8 cellular contexts compared by ENCODE assay signal in the genomic region with DNA sequence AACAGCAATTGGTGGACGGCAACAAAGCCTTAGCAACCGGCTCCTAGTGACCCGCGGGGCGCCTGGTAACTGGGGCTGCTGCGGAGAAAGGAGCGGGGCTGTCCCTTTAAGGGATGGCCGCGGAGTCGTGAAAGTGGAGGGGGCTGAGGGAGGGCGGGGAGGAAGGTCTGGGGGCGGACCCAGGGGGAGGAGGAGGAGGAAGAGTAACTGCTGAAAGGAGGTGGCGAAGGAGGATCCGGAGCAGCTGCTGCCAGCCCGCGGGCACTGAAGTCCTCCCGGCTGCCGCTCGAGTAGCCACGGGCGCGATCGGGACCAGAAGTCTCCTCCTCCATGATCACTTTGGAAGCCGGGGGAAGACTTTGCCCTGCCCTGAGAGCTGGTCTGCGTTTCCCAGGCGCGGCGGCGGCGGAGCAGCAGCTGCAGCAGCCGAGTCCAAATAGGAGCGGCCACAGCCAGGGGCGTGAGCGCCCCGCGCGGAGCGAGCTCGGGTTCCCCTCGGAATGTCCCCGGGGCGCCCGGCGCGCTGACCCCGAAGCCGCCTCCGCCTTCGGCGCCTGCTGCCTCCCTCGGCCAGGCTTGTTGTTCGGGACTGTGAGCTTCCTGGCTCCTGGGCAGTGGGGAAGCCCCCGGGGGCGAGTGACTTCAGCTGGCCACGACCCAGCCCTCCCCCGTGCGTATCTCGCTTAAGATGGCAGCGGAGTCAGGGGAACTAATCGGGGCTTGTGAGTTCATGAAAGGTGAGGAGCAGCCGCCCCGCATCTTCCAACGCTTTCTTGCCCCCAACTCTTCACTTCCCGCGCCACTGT. TPM values are rescaled to one million over a fixed set of nuclear protein-coding genes. Genes with fewer than 3 reads are reported as not detected.
DNase-seq lines count a peak whose midpoint lies in the region; ATAC-seq, FAIRE-seq and TF ChIP-seq lines count a peak whose summit lies in the region.

A gene with protein sequence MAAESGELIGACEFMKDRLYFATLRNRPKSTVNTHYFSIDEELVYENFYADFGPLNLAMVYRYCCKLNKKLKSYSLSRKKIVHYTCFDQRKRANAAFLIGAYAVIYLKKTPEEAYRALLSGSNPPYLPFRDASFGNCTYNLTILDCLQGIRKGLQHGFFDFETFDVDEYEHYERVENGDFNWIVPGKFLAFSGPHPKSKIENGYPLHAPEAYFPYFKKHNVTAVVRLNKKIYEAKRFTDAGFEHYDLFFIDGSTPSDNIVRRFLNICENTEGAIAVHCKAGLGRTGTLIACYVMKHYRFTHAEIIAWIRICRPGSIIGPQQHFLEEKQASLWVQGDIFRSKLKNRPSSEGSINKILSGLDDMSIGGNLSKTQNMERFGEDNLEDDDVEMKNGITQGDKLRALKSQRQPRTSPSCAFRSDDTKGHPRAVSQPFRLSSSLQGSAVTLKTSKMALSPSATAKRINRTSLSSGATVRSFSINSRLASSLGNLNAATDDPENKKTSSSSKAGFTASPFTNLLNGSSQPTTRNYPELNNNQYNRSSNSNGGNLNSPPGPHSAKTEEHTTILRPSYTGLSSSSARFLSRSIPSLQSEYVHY (plus strand): TSS at position 240 of the 806 bp plus-strand sequence. CDS start 449 bp downstream, at position 689.

- H3K36me3 ChIP-seq in bronchial epithelial cell (ENCODE audit: control insufficient read depth, insufficient read depth, low read length) (no peaks in the 10 kb centered on the region), spleen (peaks cover 0 to 11% (median 1%) of the 10 kb centered on the region in 6 donors)

- intact Hi-C loops in spleen (cut with DNase I; ENCODE audit: low total_unique reads) = loop anchor here (10.0 kb wide), 3 partner anchors 88 to 218 kb away; a partner anchor contains a TSS

- TF ChIP-seq CTCF in AG04449 (IDR thresholded peaks at IDR 0.05; ENCODE audit: insufficient read depth, low read length, missing control alignments) (no peak), WI38 (IDR thresholded peaks at IDR 0.05; ENCODE audit: low read depth, low read length) (no peak), bronchial epithelial cell (IDR thresholded peaks at IDR 0.05; ENCODE audit: insufficient read depth, low read length, severe bottlenecking) (peak; percentile 2), spleen (IDR thresholded peaks at IDR 0.05 in 8 of 11, conservative IDR thresholded peaks at IDR 0.05 in 3 of 11) (peak in 1 of 11 experiments; percentile 12)

- no peaks in the 10 kb centered on the region for H3K9me3 Mint-ChIP-seq in immature natural killer cell

- ATAC-seq in GM18870 (IDR thresholded peaks at IDR 0.05; ENCODE audit: unreplicated experiment) = peak; percentile 51
- peak; percentile 66 for ATAC-seq in HG03135 (IDR thresholded peaks at IDR 0.05; ENCODE audit: unreplicated experiment)

- no peaks in the 10 kb centered on the region for H3K9me3 ChIP-seq in spleen

- peak within 1 kb of the TSS; percentile 94 to 99 (median 97) for H3K4me3 Mint-ChIP-seq in immature natural killer cell

- peak; percentile 71 for DNase-seq in AG04449 (ENCODE audit: low read depth, low spot score)
- DNase-seq in NCI-H2196 treated with DMSO at 0.1 percent for 48 hours (lab: John Stamatoyannopoulos, UW; ENCODE audit: unreplicated experiment) = peak; percentile 98
- DNase-seq in bronchial epithelial cell (ENCODE audit: low read depth) = peak; percentile 80
- DNase-seq in immature natural killer cell = peak; percentile 84 to 86 (median 84)
- DNase-seq in spleen = peak; percentile 96

- CTCF ChIA-PET in AG04449 (lab: Yijun Ruan, JAX) = interaction anchor here (0.5 to 3.9 kb wide), 8 partner anchors 10 to 516 kb away, joined by 3 to 11 read pairs (median 4); a partner anchor contains a TSS

- no peak for FAIRE-seq in bronchial epithelial cell (lab: Jason Lieb, UNC)

- TF ChIP-seq POLR2A in spleen (IDR thresholded peaks at IDR 0.05) = peak; percentile 34 to 92 (median 54)

- peak within 1 kb of the TSS; percentile 88 to 96 (median 94) for H3K27ac ChIP-seq in spleen

- peaks cover 10 to 17% (median 11%) of the 10 kb centered on the region in 3 donors for H3K27me3 Mint-ChIP-seq in immature natural killer cell (ENCODE audit: low read depth in 3 of 3)

- peaks cover 28 to 53% (median 42%) of the 10 kb centered on the region in 6 donors for H3K4me1 ChIP-seq in spleen

- POLR2A ChIA-PET in AG04449 (lab: Yijun Ruan, JAX) = interaction anchor here (0.7 to 1.1 kb wide), 3 partner anchors 56 to 87 kb away, joined by 3 read pairs; a partner anchor contains a TSS

- H3K36me3 Mint-ChIP-seq in immature natural killer cell = no peaks in the 10 kb centered on the region

- peaks cover 50 to 56% of the 10 kb centered on the region in 2 donors for H3K4me1 Mint-ChIP-seq in immature natural killer cell

- no peaks in the 10 kb centered on the region for H3K27me3 ChIP-seq in bronchial epithelial cell (ENCODE audit: control insufficient read depth, insufficient read depth, low read length)
- H3K27me3 ChIP-seq in spleen (replicated peaks in 1 of 7) = no peaks in the 10 kb centered on the region

- 0 to 1% (median 0%) methylated on average over 53 to 65 of the region's 65 CpGs for WGBS in spleen, 5 donors

- H3K4me3 ChIP-seq in AG04449 (ENCODE audit: low read depth, low read length) = peak within 1 kb of the TSS; percentile 85
- peak within 1 kb of the TSS; percentile 95 for H3K4me3 ChIP-seq in WI38 (ENCODE audit: low read depth, low read length)
- peak within 1 kb of the TSS; percentile 60 for H3K4me3 ChIP-seq in bronchial epithelial cell (ENCODE audit: low read depth, low read length)
- H3K4me3 ChIP-seq in spleen = peak within 1 kb of the TSS; percentile 77 to 98 (median 96)

- peak within 1 kb of the TSS; percentile 86 to 99 (median 94) for H3K27ac Mint-ChIP-seq in immature natural killer cell

RNA-seq across cellular contexts. Expression of the gene that starts here (rescaled TPM):
- 0.79 and 1.0 TPM in 2 replicates for total RNA-seq in bronchial epithelial cell
- polyA plus RNA-seq in immature natural killer cell = 10 to 100 TPM in 2 of 3 donors, 1 to 10 TPM in 1; 5.8 to 15.4 (median 10.9) TPM
- total RNA-seq in spleen = 10 to 100 TPM; 17.4 to 58.5 (median 31.3) TPM
- 1 to 10 TPM; 3.8 to 4.5 (median 4.2) TPM for polyA plus RNA-seq in spleen

Comparison
In these comparisons a context has a peak if more than half of its experiments do, and no peak if none do; other contexts are left out.
1. Peak in every context shown above with its lines: DNase-seq, ATAC-seq, H3K4me3 ChIP-seq and H3K27ac ChIP-seq.